Comparison of ENCODE assay signal across 14 cellular contexts in the genomic region with DNA sequence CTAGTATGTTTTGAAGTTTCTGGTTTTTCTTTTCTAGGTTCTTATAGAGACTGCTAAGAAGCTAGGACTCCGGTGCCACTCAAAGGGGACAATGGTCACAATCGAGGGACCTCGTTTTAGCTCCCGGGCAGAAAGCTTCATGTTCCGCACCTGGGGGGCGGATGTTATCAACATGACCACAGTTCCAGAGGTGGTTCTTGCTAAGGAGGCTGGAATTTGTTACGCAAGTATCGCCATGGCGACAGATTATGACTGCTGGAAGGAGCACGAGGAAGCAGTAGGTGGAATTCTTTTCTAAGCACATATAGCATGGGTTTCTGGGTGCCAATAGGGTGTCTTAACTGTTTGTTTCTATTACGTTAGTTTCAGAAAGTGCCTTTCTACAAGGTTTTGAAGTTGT. TPM values are rescaled to one million over a fixed set of nuclear protein-coding genes. Genes with fewer than 3 reads are reported as not detected.
A peak's percentile ranks its signal among the peaks of the same experiment; 100 is the strongest.
DNase-seq lines count a peak whose midpoint lies in the region; FAIRE-seq and TF ChIP-seq lines count a peak whose summit lies in the region.
"Had no signal": no experiment of that assay in that cellular context is flagged by ENCODE, and none has a peak within 500 bp of the region (broad histone marks: within the 10 kb centered on the region; RNA-seq: fewer than 3 reads in every experiment).

No MANE protein-coding gene starts in this region.

- no peak overlapping the region for H2AFZ ChIP-seq in MM.1S (ENCODE audit: low read length)
- H2AFZ ChIP-seq: parathyroid adenoma had no signal

- H3K79me2 ChIP-seq in MM.1S (ENCODE audit: low read length): no peaks in the 10 kb centered on the region
- H3K79me2 ChIP-seq: parathyroid adenoma had no signal

- no peak overlapping the region for H3K4me2 ChIP-seq in MM.1S (ENCODE audit: low read depth, low read length)

- no peaks in the 10 kb centered on the region for H3K4me1 ChIP-seq in MM.1S (ENCODE audit: low read length)
- H3K4me1 ChIP-seq: parathyroid adenoma had no signal

- H3F3A ChIP-seq in MM.1S (ENCODE audit: insufficient read depth, low read length): no peaks in the 10 kb centered on the region

- no peaks in the 10 kb centered on the region for H3K9me2 ChIP-seq in MM.1S (replicated peaks; ENCODE audit: insufficient read depth, low read length)

- no peak for FAIRE-seq in HTR-8/SVneo (lab: Jason Lieb, UNC)

- TF ChIP-seq RAD21 in Ishikawa (IDR thresholded peaks at IDR 0.05; ENCODE audit: low read depth): no peak

- TF ChIP-seq EP300 in Ishikawa (IDR thresholded peaks at IDR 0.05; ENCODE audit: borderline replicate concordance): no peak

- H3K36me3 ChIP-seq in kidney epithelial cell (ENCODE audit: control insufficient read depth, insufficient read depth, low read length): no peaks in the 10 kb centered on the region
- no peaks in the 10 kb centered on the region for H3K36me3 ChIP-seq in MM.1S (replicated peaks; ENCODE audit: insufficient read depth, low read length)

- H3K27ac ChIP-seq in coronary artery (no peak overlapping the region), MM.1S (ENCODE audit: low read length) (no peak overlapping the region)
- H3K27ac ChIP-seq: parathyroid adenoma had no signal

- no peak overlapping the region for H3K4me3 Mint-ChIP-seq in brain
- H3K4me3 Mint-ChIP-seq: activated B cell treated with CpG ODN at 0.5 μM for 24 hours; CD8-positive, alpha-beta T cell had no signal

- H3K4me3 ChIP-seq in kidney epithelial cell (ENCODE audit: low read depth, low read length): no peak overlapping the region
- no peak overlapping the region for H3K4me3 ChIP-seq in skeletal muscle cell (ENCODE audit: low read depth, low read length)
- H3K4me3 ChIP-seq in coronary artery: no peak overlapping the region
- no peak overlapping the region for H3K4me3 ChIP-seq in MM.1S (ENCODE audit: low read length)

- no peaks in the 10 kb centered on the region for H3K9me3 ChIP-seq in MM.1S (replicated peaks; ENCODE audit: insufficient read depth, low read length)

- H3K27ac Mint-ChIP-seq in brain: peak overlapping the region in 3 of 5 experiments; percentile 2 to 80 (median 79)
- H3K27ac Mint-ChIP-seq: activated B cell treated with CpG ODN at 0.5 μM for 24 hours had no signal

- DNase-seq in kidney epithelial cell (ENCODE audit: low read depth): peak; percentile 75
- DNase-seq in skeletal muscle cell (ENCODE audit: low read depth): peak; percentile 47
- no peak for DNase-seq in coronary artery (ENCODE audit: low spot score)
- DNase-seq in NCI-H510A treated with DMSO at 0.1 percent for 48 hours (lab: John Stamatoyannopoulos, UW): no peak
- no peak for DNase-seq in HTR-8/SVneo (ENCODE audit: insufficient read length, low spot score)
- no peak for DNase-seq in MM.1S
- DNase-seq: activated B cell treated with CpG ODN at 0.5 μM for 24 hours; CD8-positive, alpha-beta T cell; foreskin melanocyte; NCI-H1105 treated with DMSO at 0.1 percent for 48 hours; NCI-H526 had no signal

- H3K9me3 Mint-ChIP-seq in brain: peaks cover 0 to 4% (median 0%) of the 10 kb centered on the region in 5 experiments
- H3K9me3 Mint-ChIP-seq: activated B cell treated with CpG ODN at 0.5 μM for 24 hours; CD8-positive, alpha-beta T cell had no signal

- no peak for TF ChIP-seq CTCF in brain (conservative IDR thresholded peaks at IDR 0.05)
- no peak for TF ChIP-seq CTCF in kidney epithelial cell (IDR thresholded peaks at IDR 0.05; ENCODE audit: insufficient read depth, low read length, poor library complexity, severe bottlenecking)
- TF ChIP-seq CTCF in coronary artery (IDR thresholded peaks at IDR 0.05): no peak
- TF ChIP-seq CTCF in MM.1S (IDR thresholded peaks at IDR 0.05; ENCODE audit: low read length): no peak

- no peak overlapping the region for H3K9ac ChIP-seq in MM.1S (ENCODE audit: low read length)
- H3K9ac ChIP-seq: parathyroid adenoma had no signal

- peaks cover 12% of the 10 kb centered on the region for H3K4me1 Mint-ChIP-seq in brain

- H3K36me3 Mint-ChIP-seq in brain: peaks cover 85% of the 10 kb centered on the region

- no peaks in the 10 kb centered on the region for H3K27me3 Mint-ChIP-seq in brain
- H3K27me3 Mint-ChIP-seq: activated B cell treated with CpG ODN at 0.5 μM for 24 hours had no signal

- no peaks in the 10 kb centered on the region for H4K20me1 ChIP-seq in MM.1S (ENCODE audit: insufficient read depth, low read length)

- no peaks in the 10 kb centered on the region for H3K27me3 ChIP-seq in kidney epithelial cell (ENCODE audit: control insufficient read depth, insufficient read depth, low read length)
- no peaks in the 10 kb centered on the region for H3K27me3 ChIP-seq in MM.1S (replicated peaks; ENCODE audit: insufficient read depth, low read length)

TF ChIP-seq in Ishikawa, 13 proteins besides CTCF, POLR2A, EP300 and RAD21:
- TF ChIP-seq, protein P1, sequence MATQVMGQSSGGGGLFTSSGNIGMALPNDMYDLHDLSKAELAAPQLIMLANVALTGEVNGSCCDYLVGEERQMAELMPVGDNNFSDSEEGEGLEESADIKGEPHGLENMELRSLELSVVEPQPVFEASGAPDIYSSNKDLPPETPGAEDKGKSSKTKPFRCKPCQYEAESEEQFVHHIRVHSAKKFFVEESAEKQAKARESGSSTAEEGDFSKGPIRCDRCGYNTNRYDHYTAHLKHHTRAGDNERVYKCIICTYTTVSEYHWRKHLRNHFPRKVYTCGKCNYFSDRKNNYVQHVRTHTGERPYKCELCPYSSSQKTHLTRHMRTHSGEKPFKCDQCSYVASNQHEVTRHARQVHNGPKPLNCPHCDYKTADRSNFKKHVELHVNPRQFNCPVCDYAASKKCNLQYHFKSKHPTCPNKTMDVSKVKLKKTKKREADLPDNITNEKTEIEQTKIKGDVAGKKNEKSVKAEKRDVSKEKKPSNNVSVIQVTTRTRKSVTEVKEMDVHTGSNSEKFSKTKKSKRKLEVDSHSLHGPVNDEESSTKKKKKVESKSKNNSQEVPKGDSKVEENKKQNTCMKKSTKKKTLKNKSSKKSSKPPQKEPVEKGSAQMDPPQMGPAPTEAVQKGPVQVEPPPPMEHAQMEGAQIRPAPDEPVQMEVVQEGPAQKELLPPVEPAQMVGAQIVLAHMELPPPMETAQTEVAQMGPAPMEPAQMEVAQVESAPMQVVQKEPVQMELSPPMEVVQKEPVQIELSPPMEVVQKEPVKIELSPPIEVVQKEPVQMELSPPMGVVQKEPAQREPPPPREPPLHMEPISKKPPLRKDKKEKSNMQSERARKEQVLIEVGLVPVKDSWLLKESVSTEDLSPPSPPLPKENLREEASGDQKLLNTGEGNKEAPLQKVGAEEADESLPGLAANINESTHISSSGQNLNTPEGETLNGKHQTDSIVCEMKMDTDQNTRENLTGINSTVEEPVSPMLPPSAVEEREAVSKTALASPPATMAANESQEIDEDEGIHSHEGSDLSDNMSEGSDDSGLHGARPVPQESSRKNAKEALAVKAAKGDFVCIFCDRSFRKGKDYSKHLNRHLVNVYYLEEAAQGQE (IDR thresholded peaks at IDR 0.05; ENCODE audit: low read depth): no peak
- TF ChIP-seq CEBPB (IDR thresholded peaks at IDR 0.05): peak; percentile 82

RNA-seq across cellular contexts. Expression of a gene that starts 52.2 kb away (rescaled TPM):
- polyA plus RNA-seq in brain (ENCODE audit: insufficient read depth, low read depth, low replicate concordance): 16.8 TPM
- total RNA-seq in kidney epithelial cell: 29.0 and 35.1 TPM in 2 replicates

Comparison
In these comparisons a context has a peak if more than half of its experiments do, and no peak if none do; other contexts are left out.
1. DNase-seq: peak in kidney epithelial cell (single experiment) and skeletal muscle cell (single experiment); none in coronary artery (single experiment), NCI-H510A treated with DMSO at 0.1 percent for 48 hours (single experiment), HTR-8/SVneo (single experiment) and MM.1S (single experiment).